ENCODE assay signal across 1 cellular context in the genomic region with DNA sequence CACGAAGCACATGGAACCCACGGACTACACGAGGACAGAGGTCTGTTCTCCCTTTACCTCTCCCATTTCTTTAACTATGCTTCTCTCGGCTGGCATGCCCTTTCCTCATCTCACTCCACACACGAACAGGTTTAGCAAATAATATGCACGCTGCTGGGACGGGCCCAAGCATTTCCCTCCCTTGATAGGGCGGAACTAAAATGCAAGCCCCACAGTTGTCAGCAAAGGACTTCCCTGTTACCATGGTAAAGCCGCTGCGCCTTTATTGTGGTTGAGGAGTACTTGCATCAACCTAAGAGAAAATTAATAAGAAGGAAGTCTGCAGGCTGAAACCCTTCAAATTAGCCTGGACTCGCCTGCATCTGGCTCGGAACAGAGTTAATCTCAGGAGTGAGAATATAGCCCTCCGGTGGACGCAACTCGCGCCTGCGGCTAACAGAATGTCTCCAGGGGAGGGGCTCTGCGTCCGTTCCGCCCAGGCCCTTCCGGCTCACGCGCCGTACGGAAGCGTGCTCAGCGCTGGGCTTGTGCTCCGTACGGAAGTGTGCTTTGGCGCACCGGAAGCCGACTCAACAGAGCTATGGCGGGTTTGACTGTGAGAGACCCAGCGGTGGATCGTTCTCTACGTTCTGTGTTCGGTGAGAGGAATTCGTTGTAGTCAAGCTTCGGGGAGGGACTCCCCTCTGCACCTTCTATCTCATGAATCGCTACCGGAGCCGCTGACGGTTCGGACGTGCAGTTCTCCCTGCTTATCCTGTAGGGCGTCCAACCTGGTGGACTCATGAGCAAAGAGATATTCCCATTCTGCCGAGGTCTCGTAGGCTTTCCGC.
TF ChIP-seq lines count a peak whose summit lies in the region.

CSTF2 (plus strand) TSS at position 555 of the 830 bp plus-strand sequence; CDS start at position 581, 26 bp downstream.

TF ChIP-seq in SK-N-SH, 30 proteins besides CTCF, POLR2A, EP300 and RAD21 (continued from another document):
- no peak for TF ChIP-seq REST (IDR thresholded peaks at IDR 0.05; ENCODE audit: low read depth, low read length)
- TF ChIP-seq TEAD4 (IDR thresholded peaks at IDR 0.05; ENCODE audit: borderline replicate concordance, insufficient read depth) = no peak
- peak; percentile 72 for TF ChIP-seq TAF1 (IDR thresholded peaks at IDR 0.05; ENCODE audit: borderline replicate concordance, low read depth, low read length)
- no peak for TF ChIP-seq FOXJ3 (CRISPR knock-in tag; IDR thresholded peaks at IDR 0.05)
- peak; percentile 80 for TF ChIP-seq ELF1 (IDR thresholded peaks at IDR 0.05)
- peak; percentile 90 for TF ChIP-seq GABPA (IDR thresholded peaks at IDR 0.05; ENCODE audit: low read depth)
- no peak for TF ChIP-seq JUND (IDR thresholded peaks at IDR 0.05)
- TF ChIP-seq CHD2 (IDR thresholded peaks at IDR 0.05; ENCODE audit: low read length, partially characterized antibody) = peak; percentile 38
- 0 out of 2 replicates have a peak, but pooled peaks have one; percentile 16 for TF ChIP-seq SIN3A (IDR thresholded peaks at IDR 0.05; ENCODE audit: borderline replicate concordance, low read depth, low read length)
- TF ChIP-seq POLR2AphosphoS5 (IDR thresholded peaks at IDR 0.05; ENCODE audit: low read depth, low read length) = peak; percentile 68
- TF ChIP-seq, protein P1, sequence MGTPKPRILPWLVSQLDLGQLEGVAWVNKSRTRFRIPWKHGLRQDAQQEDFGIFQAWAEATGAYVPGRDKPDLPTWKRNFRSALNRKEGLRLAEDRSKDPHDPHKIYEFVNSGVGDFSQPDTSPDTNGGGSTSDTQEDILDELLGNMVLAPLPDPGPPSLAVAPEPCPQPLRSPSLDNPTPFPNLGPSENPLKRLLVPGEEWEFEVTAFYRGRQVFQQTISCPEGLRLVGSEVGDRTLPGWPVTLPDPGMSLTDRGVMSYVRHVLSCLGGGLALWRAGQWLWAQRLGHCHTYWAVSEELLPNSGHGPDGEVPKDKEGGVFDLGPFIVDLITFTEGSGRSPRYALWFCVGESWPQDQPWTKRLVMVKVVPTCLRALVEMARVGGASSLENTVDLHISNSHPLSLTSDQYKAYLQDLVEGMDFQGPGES (IDR thresholded peaks at IDR 0.05; ENCODE audit: low read depth, low read length) = no peak
- TF ChIP-seq TCF12 (IDR thresholded peaks at IDR 0.05) = no peak
- no peak for TF ChIP-seq FOXM1 (IDR thresholded peaks at IDR 0.05; ENCODE audit: low read depth)
- TF ChIP-seq SMC3 (IDR thresholded peaks at IDR 0.05; ENCODE audit: low read depth, low read length) = no peak
- no peak for TF ChIP-seq NFIC (IDR thresholded peaks at IDR 0.05; ENCODE audit: borderline replicate concordance)
